Comparison of ENCODE assay signal across 8 cellular contexts in genomic region chr5:159100022-159100927, GRCh38. TPM values are rescaled to one million over a fixed set of nuclear protein-coding genes. Genes with fewer than 3 reads are reported as not detected.
DNase-seq lines count a peak whose midpoint lies in the region; ATAC-seq and TF ChIP-seq lines count a peak whose summit lies in the region.

No MANE protein-coding gene starts in this region.

- H3K4me3 ChIP-seq in choroid plexus epithelial cell (ENCODE audit: low read depth, low read length) = peak overlapping the region; percentile 83

- intact Hi-C loops in left colon (cut with DNase I, micrococcal nuclease) = loop anchor here (5.0 to 10.0 kb wide), 2 partner anchors 403 to 1025 kb away; no protein-coding TSS in a partner anchor

- DNase-seq in NCI-H2081 treated with DMSO at 0.1 percent for 48 hours (lab: John Stamatoyannopoulos, UW) = peak; percentile 68
- peak; percentile 66 to 71 for DNase-seq in activated CD4-positive, alpha-beta T cell treated with anti-CD3 and anti-CD28 coated beads for 24 hours (ENCODE audit: low read depth in 2 of 2)
- peak; percentile 96 for DNase-seq in choroid plexus epithelial cell (ENCODE audit: low read depth)
- DNase-seq in left colon = peak; percentile 75 to 86
- peak; percentile 67 to 71 for DNase-seq in stimulated activated CD4-positive, alpha-beta T cell treated with anti-CD3 and anti-CD28 coated beads, Interleukin-1b, Interleukin-23, amount 100 ng/mL, for 4 hours (ENCODE audit: low read depth in 2 of 2)
- no peak for DNase-seq in UCSD-AML1 (lab: John Stamatoyannopoulos, UW; ENCODE audit: unreplicated experiment)

- ATAC-seq in GM18505 (IDR thresholded peaks at IDR 0.05; ENCODE audit: unreplicated experiment) (peak; percentile 52), HG02938 (IDR thresholded peaks at IDR 0.05; ENCODE audit: unreplicated experiment) (peak; percentile 57), left colon (peak; percentile 95)

- TF ChIP-seq POLR2A in GM18505 (IDR thresholded peaks at IDR 0.05; ENCODE audit: borderline replicate concordance, extremely low read depth, insufficient read depth, insufficient read length) = peak; percentile 84

- peak; percentile 17 for TF ChIP-seq CTCF in choroid plexus epithelial cell (conservative IDR thresholded peaks at IDR 0.05; ENCODE audit: low read depth, low read length)

RNA-seq across cellular contexts. Expression of gene EBF1, which starts 0.6 kb away (rescaled TPM):
- total RNA-seq in left colon = 1 to 10 TPM; 3.4 to 8.2 TPM
